Comparison of ENCODE assay signal across 19 cellular contexts in the genomic region with DNA sequence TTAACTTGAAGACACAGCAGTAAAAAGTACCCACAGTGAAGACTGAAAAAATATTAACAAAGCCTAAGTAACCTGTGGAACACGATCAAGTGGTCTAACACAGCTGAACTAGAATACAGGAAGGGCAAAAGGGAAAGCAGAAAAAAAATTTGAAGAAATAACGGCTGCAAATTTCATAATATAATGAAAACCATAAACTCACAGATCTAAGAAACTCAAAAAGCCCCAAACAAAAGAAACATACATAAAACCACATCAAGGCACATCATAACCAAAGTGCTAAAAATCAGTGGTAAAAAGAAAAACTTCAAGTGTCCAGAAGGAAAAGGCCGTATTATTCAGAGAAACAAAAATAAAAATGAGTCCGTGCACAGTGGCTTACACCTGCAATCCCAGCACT. TPM values are rescaled to one million over a fixed set of nuclear protein-coding genes. Genes with fewer than 3 reads are reported as not detected.
DNase-seq lines count a peak whose midpoint lies in the region; ATAC-seq and TF ChIP-seq lines count a peak whose summit lies in the region.
"Had no signal": no experiment of that assay in that cellular context is flagged by ENCODE, and none has a peak within 500 bp of the region (broad histone marks: within the 10 kb centered on the region; RNA-seq: fewer than 3 reads in every experiment).

No MANE protein-coding gene starts in this region.

- no peaks in the 10 kb centered on the region for H3K9me3 ChIP-seq in CD8-positive, alpha-beta T cell (ENCODE audit: low read length)
- no peaks in the 10 kb centered on the region for H3K9me3 ChIP-seq in T-helper 17 cell (ENCODE audit: control insufficient read depth, low read length, poor library complexity, severe bottlenecking)
- H3K9me3 ChIP-seq: mucosa of descending colon, right atrium auricular region, SK-N-SH, upper lobe of right lung had no signal

- POLR2A ChIA-PET in CD8-positive, alpha-beta T cell (lab: Charles Lee) = interaction anchor here (0.9 kb wide), 1 partner anchor 10 kb away, joined by 5 read pairs; no protein-coding TSS in a partner anchor

- H3K27ac Mint-ChIP-seq in CD8-positive, alpha-beta T cell = no peak overlapping the region
- H3K27ac Mint-ChIP-seq in T-helper 17 cell = peak overlapping the region; percentile 43
- H3K27ac Mint-ChIP-seq in memory B cell = peak overlapping the region; percentile 45
- H3K27ac Mint-ChIP-seq: activated CD4-positive, alpha-beta T cell treated with anti-CD3 and anti-CD28 coated beads, Interleukin-2, amount 10 ng/mL, durations not matched to agents 7 days and 5 days had no signal

- H3K27me3 ChIP-seq in CD8-positive, alpha-beta T cell (ENCODE audit: insufficient read depth, low read length) = no peaks in the 10 kb centered on the region
- H3K27me3 ChIP-seq: right atrium auricular region, upper lobe of right lung had no signal

- no peak overlapping the region for H3K27ac ChIP-seq in CD8-positive, alpha-beta T cell (ENCODE audit: low read depth, low read length)
- H3K27ac ChIP-seq: right atrium auricular region, upper lobe of right lung had no signal

- DNase-seq in AML-193 (lab: John Stamatoyannopoulos, UW) (peak; percentile 42 to 50), T-helper 17 cell (no peak), memory B cell (ENCODE audit: low spot score in 2 of 2) (no peak), Ammon's horn (ENCODE audit: low spot score) (no peak)
- no peak for DNase-seq in CD8-positive, alpha-beta T cell
- DNase-seq: activated CD4-positive, alpha-beta T cell treated with anti-CD3 and anti-CD28 coated beads, Interleukin-2, amount 10 ng/mL, durations not matched to agents 7 days and 5 days; GDM1; mucosa of descending colon; NCI-H1436 treated with DMSO at 0.1 percent for 48 hours; NCI-H2171 treated with DMSO at 0.1 percent for 48 hours; NCI-H69; SK-N-SH; stimulated activated naive CD4-positive, alpha-beta T cell treated with Interleukin-2 at 50 U/mL for 16 hours; upper lobe of right lung had no signal

- H3K9me3 Mint-ChIP-seq in CD8-positive, alpha-beta T cell = no peaks in the 10 kb centered on the region
- no peaks in the 10 kb centered on the region for H3K9me3 Mint-ChIP-seq in memory B cell
- H3K9me3 Mint-ChIP-seq: activated CD4-positive, alpha-beta T cell treated with anti-CD3 and anti-CD28 coated beads, Interleukin-2, amount 10 ng/mL, durations not matched to agents 7 days and 5 days had no signal

- H3K36me3 Mint-ChIP-seq in CD8-positive, alpha-beta T cell = peaks cover 16% of the 10 kb centered on the region
- H3K36me3 Mint-ChIP-seq in T-helper 17 cell (ENCODE audit: low read depth) = no peaks in the 10 kb centered on the region
- peaks cover 12% of the 10 kb centered on the region for H3K36me3 Mint-ChIP-seq in memory B cell

- no peak for TF ChIP-seq CTCF in CD8-positive, alpha-beta T cell (IDR thresholded peaks at IDR 0.05)

- H3K4me1 Mint-ChIP-seq in CD8-positive, alpha-beta T cell (ENCODE audit: low read depth) = peaks cover 57% of the 10 kb centered on the region
- H3K4me1 Mint-ChIP-seq in T-helper 17 cell (peaks cover 32% of the 10 kb centered on the region), memory B cell (peaks cover 31% of the 10 kb centered on the region)

- H3K36me3 ChIP-seq in CD8-positive, alpha-beta T cell (ENCODE audit: insufficient read depth, low read length) = no peaks in the 10 kb centered on the region
- H3K36me3 ChIP-seq: right atrium auricular region, upper lobe of right lung had no signal

- H3K4me3 Mint-ChIP-seq in CD8-positive, alpha-beta T cell = peak overlapping the region; percentile 51
- peak overlapping the region; percentile 72 for H3K4me3 Mint-ChIP-seq in T-helper 17 cell
- H3K4me3 Mint-ChIP-seq in memory B cell = no peak overlapping the region
- H3K4me3 Mint-ChIP-seq: activated CD4-positive, alpha-beta T cell treated with anti-CD3 and anti-CD28 coated beads, Interleukin-2, amount 10 ng/mL, durations not matched to agents 7 days and 5 days had no signal

- H3K27me3 Mint-ChIP-seq in CD8-positive, alpha-beta T cell (ENCODE audit: low read depth) = no peaks in the 10 kb centered on the region
- H3K27me3 Mint-ChIP-seq in T-helper 17 cell = no peaks in the 10 kb centered on the region
- no peaks in the 10 kb centered on the region for H3K27me3 Mint-ChIP-seq in memory B cell
- H3K27me3 Mint-ChIP-seq: activated CD4-positive, alpha-beta T cell treated with anti-CD3 and anti-CD28 coated beads, Interleukin-2, amount 10 ng/mL, durations not matched to agents 7 days and 5 days had no signal

- peaks cover 21% of the 10 kb centered on the region for H3K4me1 ChIP-seq in CD8-positive, alpha-beta T cell (ENCODE audit: insufficient read depth, low read length)

- CTCF ChIA-PET in CD8-positive, alpha-beta T cell (lab: Charles Lee) = no interaction called here

- H3K4me3 ChIP-seq in CD8-positive, alpha-beta T cell (ENCODE audit: low read depth, low read length) = no peak overlapping the region
- H3K4me3 ChIP-seq: mucosa of descending colon, right atrium auricular region, upper lobe of right lung had no signal

- ATAC-seq in CD8-positive, alpha-beta T cell = no peak
- no peak for ATAC-seq in T-helper 17 cell
- ATAC-seq in memory B cell (ENCODE audit: low read depth) = no peak
- no peak for ATAC-seq in HG03025 (IDR thresholded peaks at IDR 0.05; ENCODE audit: low FRiP score, unreplicated experiment)
- no peak for ATAC-seq in HG03280 (IDR thresholded peaks at IDR 0.05; ENCODE audit: unreplicated experiment)
- ATAC-seq: HCT116, mucosa of descending colon, Panc1, upper lobe of right lung had no signal

- intact Hi-C loops in CD8-positive, alpha-beta T cell (cut with DNase I, micrococcal nuclease) = no loop called here

RNA-seq across cellular contexts. Expression of a gene that starts 30.9 kb away (rescaled TPM):
- total RNA-seq in CD8-positive, alpha-beta T cell = 10 to 100 TPM; 42.3 to 42.9 TPM
- total RNA-seq in T-helper 17 cell = 10 to 100 TPM; 44.6 to 60.7 TPM

Comparison
In these comparisons a context has a peak if more than half of its experiments do, and no peak if none do; other contexts are left out.
1. DNase-seq: peak in AML-193 (2 of 2); none in CD8-positive, alpha-beta T cell (0 of 7), T-helper 17 cell (0 of 3), memory B cell (0 of 2) and Ammon's horn (single experiment).